Comparison of ENCODE assay signal across 33 cellular contexts in the genomic region with DNA sequence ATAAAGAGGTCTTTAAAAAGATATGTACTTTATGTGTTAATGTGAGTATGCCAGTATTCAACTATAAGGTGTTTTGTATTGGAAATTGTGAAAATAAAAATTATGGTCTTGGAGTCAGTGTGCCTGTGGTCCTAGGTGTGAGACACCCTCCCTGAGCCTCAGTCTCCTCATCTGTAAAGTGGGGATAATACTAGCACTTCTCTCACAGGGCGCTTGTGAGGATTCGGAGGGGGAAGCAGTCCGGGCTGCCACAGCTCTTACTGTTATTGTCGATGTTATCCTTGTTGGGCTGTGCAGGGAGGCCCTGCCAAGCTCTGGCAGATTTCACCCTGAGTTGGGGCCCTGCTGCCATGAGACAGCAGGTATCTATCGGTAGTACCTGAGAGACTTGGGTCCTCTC. TPM values are rescaled to one million over a fixed set of nuclear protein-coding genes. Genes with fewer than 3 reads are reported as not detected.
"Had no signal": no experiment of that assay in that cellular context is flagged by ENCODE, and none has a peak within 500 bp of the region (broad histone marks: within the 10 kb centered on the region; RNA-seq: fewer than 3 reads in every experiment).

No MANE protein-coding gene starts in this region.

- FAIRE-seq: endometrium, endothelial cell of umbilical vein had no signal

- DNase-seq: activated CD4-positive, alpha-beta memory T cell treated with anti-CD3 and anti-CD28 coated beads for 36 hours; activated CD4-positive, alpha-beta T cell treated with anti-CD3 and anti-CD28 coated beads for 36 hours; activated CD4-positive, alpha-beta T cell treated with anti-CD3 and anti-CD28 coated beads, Interleukin-2, amount 10 ng/mL, durations not matched to agents 24 days and 14 days; activated CD4-positive, CD25-positive, alpha-beta regulatory T cell; activated CD4-positive, CD25-positive, alpha-beta regulatory T cell treated with anti-CD3 and anti-CD28 coated beads, Interleukin-2, amount 50 U/mL, for 72 hours; activated CD8-positive, alpha-beta memory T cell treated with anti-CD3 and anti-CD28 coated beads, Interleukin-2, amount 10 ng/mL, durations not matched to agents 7 days and 5 days; activated CD8-positive, alpha-beta memory T cell treated with anti-CD3 and anti-CD28 coated beads, Interleukin-2, amount 50 U/mL, for 4 hours; activated CD8-positive, alpha-beta T cell treated with anti-CD3 and anti-CD28 coated beads, Interleukin-2, amount 10 ng/mL, durations not matched to agents 7 days and 5 days; activated gamma-delta T cell; activated naive CD4-positive, alpha-beta T cell; activated naive CD4-positive, alpha-beta T cell treated with anti-CD3 and anti-CD28 coated beads, Interleukin-2, amount 10 ng/mL, durations not matched to agents 7 days and 5 days; activated naive CD8-positive, alpha-beta T cell treated with anti-CD3 and anti-CD28 coated beads, Interleukin-2, amount 10 ng/mL, durations not matched to agents 7 days and 5 days; activated T-cell treated with anti-CD3 and anti-CD28 coated beads, Interleukin-2, amount 50 U/mL, for 1 hour; activated T-cell treated with anti-CD3 and anti-CD28 coated beads, Interleukin-2, amount 50 U/mL, for 48 hours; central memory CD4-positive, alpha-beta T cell; cerebellar nuclear complex; colonic mucosa; effector CD8-positive, alpha-beta T cell; esophagus squamous epithelium; foreskin melanocyte; T-helper 1 cell; T-helper 17 cell; T1000; WERI-Rb-1 had no signal

- ATAC-seq: activated CD4-positive, alpha-beta T cell treated with anti-CD3 and anti-CD28 coated beads for 36 hours; activated CD8-positive, alpha-beta memory T cell treated with anti-CD3 and anti-CD28 coated beads, Interleukin-2, amount 10 ng/mL, durations not matched to agents 7 days and 5 days; activated CD8-positive, alpha-beta T cell treated with anti-CD3 and anti-CD28 coated beads, Interleukin-2, amount 10 ng/mL, durations not matched to agents 7 days and 5 days; activated naive CD4-positive, alpha-beta T cell treated with anti-CD3 and anti-CD28 coated beads, Interleukin-2, amount 50 U/mL, for 72 hours; gastroesophageal sphincter; T-helper 17 cell had no signal

- H3K27ac ChIP-seq: ascending aorta, cardiac muscle cell, colonic mucosa, epithelial cell of prostate, esophagus squamous epithelium, gastroesophageal sphincter, WERI-Rb-1 had no signal

- H3K4me3 ChIP-seq: ascending aorta, breast epithelium, cardiac muscle cell, colonic mucosa, esophagus squamous epithelium, gastroesophageal sphincter had no signal

- H3K4me1 ChIP-seq: colonic mucosa had no signal

- H3K9me3 ChIP-seq: ascending aorta, breast epithelium, colonic mucosa, esophagus squamous epithelium, gastroesophageal sphincter had no signal

- H3K36me3 ChIP-seq: ascending aorta, breast epithelium, cardiac muscle cell, colonic mucosa, esophagus squamous epithelium, gastroesophageal sphincter, WERI-Rb-1 had no signal

- H3K27me3 ChIP-seq: ascending aorta, breast epithelium, cardiac muscle cell, colonic mucosa had no signal

RNA-seq across cellular contexts. Expression of a gene that starts 26.7 kb away (rescaled TPM):
- total RNA-seq: activated CD4-positive, alpha-beta memory T cell treated with anti-CD3 and anti-CD28 coated beads for 36 hours; activated CD4-positive, alpha-beta T cell treated with anti-CD3 and anti-CD28 coated beads, Interleukin-2, amount 10 ng/mL, durations not matched to agents 24 days and 14 days; activated naive CD4-positive, alpha-beta T cell treated with anti-CD3 and anti-CD28 coated beads, Interleukin-2, amount 50 U/mL, for 72 hours; activated T-helper 1 cell treated with anti-CD3 and anti-CD28 coated beads, Interleukin-12 subunit alpha, Interleukin-12 subunit beta, Interleukin-2, Interleukin-4 antibody, amounts not matched to agents 30 ng/mL and 10 ng/mL and 1 ng/mL, durations not matched to agents 14 hours and 24 hours and 36 hours had no signal
